Comparison of ENCODE assay signal across 18 cellular contexts in genomic region chr1:112791723-112792104, GRCh38.
"Had no signal": no experiment of that assay in that cellular context is flagged by ENCODE, and none has a peak within 500 bp of the region (broad histone marks: within the 10 kb centered on the region; RNA-seq: fewer than 3 reads in every experiment).

No MANE protein-coding gene starts in this region.

- FAIRE-seq: endometrium had no signal

- H3K4me3 ChIP-seq: breast epithelium, coronary artery, gastroesophageal sphincter, heart left ventricle, thoracic aorta, upper lobe of left lung had no signal

- H3K4me3 Mint-ChIP-seq: activated T-cell treated with anti-CD3 and anti-CD28 coated beads, Interleukin-2, amount 50 U/mL, for 4 hours; memory B cell; natural killer cell; stimulated activated naive B cell treated with anti-CD40 and anti-IgM and Interleukin-4, amounts not matched to agents 10 μg/mL and 1 μg/mL and 100 μg/mL, for 72 hours had no signal

- ATAC-seq: activated T-cell treated with anti-CD3 and anti-CD28 coated beads, Interleukin-2, amount 50 U/mL, for 4 hours; esophagus mucosa; gastroesophageal sphincter; heart left ventricle; natural killer cell; stimulated activated naive B cell treated with anti-CD40 and anti-IgM and Interleukin-4, amounts not matched to agents 10 μg/mL and 1 μg/mL and 100 μg/mL, for 72 hours had no signal

- H3K27ac ChIP-seq: breast epithelium, coronary artery, gastroesophageal sphincter, heart left ventricle, thoracic aorta, upper lobe of left lung, VCaP had no signal

- H3K4me1 ChIP-seq: breast epithelium, gastroesophageal sphincter, heart left ventricle, upper lobe of left lung had no signal

- H3K36me3 Mint-ChIP-seq: memory B cell; natural killer cell; stimulated activated naive B cell treated with anti-CD40 and anti-IgM and Interleukin-4, amounts not matched to agents 10 μg/mL and 1 μg/mL and 100 μg/mL, for 72 hours had no signal

- DNase-seq: activated CD4-positive, alpha-beta T cell treated with anti-CD3 and anti-CD28 coated beads, Interleukin-2, amount 50 U/mL, for 1 hour; activated CD4-positive, CD25-positive, alpha-beta regulatory T cell treated with anti-CD3 and anti-CD28 coated beads, Interleukin-2, amount 50 U/mL, for 72 hours; activated CD8-positive, alpha-beta memory T cell treated with anti-CD3 and anti-CD28 coated beads, Interleukin-2, amount 50 U/mL, for 4 hours; activated naive CD4-positive, alpha-beta T cell treated with anti-CD3 and anti-CD28 coated beads, Interleukin-2, amount 50 U/mL, for 16 hours; activated T-cell treated with anti-CD3 and anti-CD28 coated beads, Interleukin-2, amount 50 U/mL, for 4 hours; heart left ventricle; natural killer cell; posterior cingulate gyrus; stimulated activated naive B cell treated with anti-CD40 and anti-IgM and Interleukin-4, amounts not matched to agents 10 μg/mL and 1 μg/mL and 100 μg/mL, for 72 hours; upper lobe of left lung had no signal

- H3K27ac Mint-ChIP-seq: memory B cell; natural killer cell; stimulated activated naive B cell treated with anti-CD40 and anti-IgM and Interleukin-4, amounts not matched to agents 10 μg/mL and 1 μg/mL and 100 μg/mL, for 72 hours had no signal

- H3K9me3 ChIP-seq: breast epithelium, gastroesophageal sphincter, heart left ventricle, thoracic aorta, upper lobe of left lung had no signal

- H3K27me3 ChIP-seq: breast epithelium, heart left ventricle, upper lobe of left lung had no signal

- H3K36me3 ChIP-seq: breast epithelium, gastroesophageal sphincter, heart left ventricle, thoracic aorta, upper lobe of left lung had no signal

- H3K9me3 Mint-ChIP-seq: activated T-cell treated with anti-CD3 and anti-CD28 coated beads, Interleukin-2, amount 50 U/mL, for 4 hours; natural killer cell; stimulated activated naive B cell treated with anti-CD40 and anti-IgM and Interleukin-4, amounts not matched to agents 10 μg/mL and 1 μg/mL and 100 μg/mL, for 72 hours had no signal
